9 cellular contexts compared by ENCODE assay signal in the genomic region with DNA sequence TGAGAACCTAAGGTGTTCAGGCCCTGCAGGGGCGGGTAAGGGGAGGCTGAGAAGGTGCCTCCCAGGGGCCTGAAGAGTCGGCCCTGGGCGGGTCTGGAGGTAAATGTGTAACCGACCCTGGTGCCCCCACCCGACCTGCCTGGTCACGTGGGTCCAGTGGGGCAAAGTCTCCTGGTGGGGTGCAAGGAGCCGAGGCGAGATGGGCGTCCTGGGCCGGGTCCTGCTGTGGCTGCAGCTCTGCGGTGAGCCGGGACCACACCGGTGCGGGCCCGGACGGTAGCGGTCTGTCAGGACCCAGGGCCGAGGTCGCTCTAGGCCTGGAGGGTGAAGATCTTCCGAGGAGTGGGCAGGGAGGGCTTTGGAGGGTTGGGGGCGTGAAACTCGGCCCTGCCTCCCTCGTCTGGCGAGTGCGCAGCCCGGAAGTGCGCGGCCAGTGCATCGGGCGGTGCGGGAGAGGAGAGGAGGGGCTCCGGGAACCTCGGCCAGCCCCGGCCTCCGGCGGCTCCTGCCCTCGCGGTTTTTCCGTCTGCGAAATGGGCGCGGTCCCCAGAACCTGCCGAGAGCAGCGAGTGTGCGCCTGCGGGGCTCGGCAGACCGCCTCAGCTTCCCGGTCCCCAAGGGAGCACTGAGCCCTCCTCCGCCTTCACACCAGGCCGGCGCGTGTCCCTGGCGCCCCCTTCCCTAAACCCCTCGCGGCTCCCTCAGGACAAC. TPM values are rescaled to one million over a fixed set of nuclear protein-coding genes. Genes with fewer than 3 reads are reported as not detected.
DNase-seq lines count a peak whose midpoint lies in the region; ATAC-seq and TF ChIP-seq lines count a peak whose summit lies in the region.
"Had no signal": no experiment of that assay in that cellular context is flagged by ENCODE, and none has a peak within 500 bp of the region (broad histone marks: within the 10 kb centered on the region; RNA-seq: fewer than 3 reads in every experiment).

Gene AMN (plus strand): TSS at position 174 of the 711 bp plus-strand sequence. CDS start 26 bp downstream, at position 200.

- H3K27ac ChIP-seq in Panc1 (ENCODE audit: low read length), result no peak within 1 kb of the TSS
- no peak within 1 kb of the TSS for H3K27ac ChIP-seq in fibroblast of lung (ENCODE audit: insufficient read depth, low read length)
- no peak within 1 kb of the TSS for H3K27ac ChIP-seq in rectal smooth muscle tissue (ENCODE audit: low read depth, low read length)

- H3K4me1 ChIP-seq in ES-I3 (ENCODE audit: insufficient read depth, low read length), result peaks cover 7% of the 10 kb centered on the region
- H3K4me1 ChIP-seq in Panc1 (ENCODE audit: control insufficient read depth, insufficient read depth, low read length), result peaks cover 2% of the 10 kb centered on the region; the same call in 1 of the 2 replicates
- no peaks in the 10 kb centered on the region for H3K4me1 ChIP-seq in fibroblast of lung (ENCODE audit: control insufficient read depth, extremely low read depth, insufficient read depth, low read length)
- no peaks in the 10 kb centered on the region for H3K4me1 ChIP-seq in rectal smooth muscle tissue (ENCODE audit: control insufficient read depth, insufficient read depth, low read length)

- POLR2A ChIA-PET in Panc1 (lab: Charles Lee), result no interaction called here

- peak within 1 kb of the TSS; percentile 51; the same call in 1 of the 2 replicates for H3K9ac ChIP-seq in ES-I3 (ENCODE audit: low read depth, low read length)
- no peak within 1 kb of the TSS for H3K9ac ChIP-seq in fibroblast of lung (ENCODE audit: insufficient read depth, low read length)
- H3K9ac ChIP-seq in rectal smooth muscle tissue (ENCODE audit: low read length), result no peak within 1 kb of the TSS

- BruUV-seq in Panc1 (replicated peaks; lab: Mats Ljungman, UMichigan), result no TSS peak

- no peaks in the 10 kb centered on the region for H3K79me2 ChIP-seq in fibroblast of lung (ENCODE audit: control insufficient read depth, insufficient read depth, low read length)

- intact Hi-C loops in Panc1 (cut with micrococcal nuclease; ENCODE audit: unreplicated experiment), result no loop called here

- in situ Hi-C loops in Panc1 (cut with HindIII; ENCODE audit: low pct_unique_long_range_greater_than_20kb, low sequenced_read_pairs), result no loop called here

- no peaks in the 10 kb centered on the region for H4K20me1 ChIP-seq in fibroblast of lung (ENCODE audit: control insufficient read depth, extremely low read depth, insufficient read depth, low read length)

- no peaks in the 10 kb centered on the region for H3K36me3 ChIP-seq in ES-I3 (ENCODE audit: insufficient read depth, low read length)
- no peaks in the 10 kb centered on the region for H3K36me3 ChIP-seq in Panc1 (ENCODE audit: control insufficient read depth, insufficient read depth, low read length)
- no peaks in the 10 kb centered on the region for H3K36me3 ChIP-seq in fibroblast of lung (ENCODE audit: control insufficient read depth, insufficient read depth, low read length)
- H3K36me3 ChIP-seq in rectal smooth muscle tissue (ENCODE audit: control insufficient read depth, insufficient read depth, low read length), result no peaks in the 10 kb centered on the region

- no peaks in the 10 kb centered on the region for H3K27me3 ChIP-seq in Panc1 (ENCODE audit: control insufficient read depth, insufficient read depth, low read length)
- H3K27me3 ChIP-seq in fibroblast of lung (ENCODE audit: control insufficient read depth, insufficient read depth, low read length), result peaks cover 38% of the 10 kb centered on the region
- peaks cover 15% of the 10 kb centered on the region for H3K27me3 ChIP-seq in rectal smooth muscle tissue (ENCODE audit: control insufficient read depth, insufficient read depth, low read length)

- no peak within 1 kb of the TSS for H2AFZ ChIP-seq in fibroblast of lung (ENCODE audit: low read length)

- peak within 1 kb of the TSS; percentile 35 for H3K4me2 ChIP-seq in fibroblast of lung (ENCODE audit: extremely low read depth, insufficient read depth, low read length)

- TF ChIP-seq CTCF in Panc1 (IDR thresholded peaks at IDR 0.05) (no peak), fibroblast of lung (conservative IDR thresholded peaks at IDR 0.05 in 1 of 2, IDR thresholded peaks at IDR 0.05 in 1 of 2; ENCODE audit: low read depth in 1 of 2, low read length in 2 of 2) (no peak), GM10266 (IDR thresholded peaks at IDR 0.05; ENCODE audit: control insufficient read depth, insufficient read depth, low read depth, missing control alignments) (no peak)

- CTCF ChIA-PET in Panc1 (lab: Charles Lee), result no interaction called here

- no peak for DNase-seq in Panc1 (ENCODE audit: low read depth, low spot score)
- DNase-seq in fibroblast of lung (ENCODE audit: low read depth in 2 of 2), result no peak
- DNase-seq in cerebellum (ENCODE audit: low spot score), result no peak
- no peak for DNase-seq in GM10266 (ENCODE audit: extremely low spot score)
- DNase-seq in stimulated activated CD4-positive, alpha-beta T cell treated with anti-CD3 and anti-CD28 coated beads, Interleukin-1b, Interleukin-23, amount 100 ng/mL, for 48 hours, result no peak
- DNase-seq: KBM-7 had no signal

- peak; percentile 63 for ATAC-seq in Panc1
- no peak for ATAC-seq in HG03432 (IDR thresholded peaks at IDR 0.05; ENCODE audit: unreplicated experiment)

- H3K4me3 ChIP-seq in Panc1 (ENCODE audit: low read depth in 2 of 2, low read length in 2 of 2) (peak within 1 kb of the TSS; percentile 26 to 31), fibroblast of lung (replicated peaks in 1 of 4; ENCODE audit: control extremely low read depth in 1 of 4, insufficient read depth in 1 of 4, low read depth in 3 of 4, low read length in 4 of 4) (peak within 1 kb of the TSS in 1 of 4 experiments; percentile 32), rectal smooth muscle tissue (ENCODE audit: low read length) (peak within 1 kb of the TSS; percentile 63)

- H3K9me3 ChIP-seq in ES-I3 (ENCODE audit: control insufficient read depth, insufficient read depth, low read length) (no peaks in the 10 kb centered on the region), Panc1 (ENCODE audit: control insufficient read depth, insufficient read depth, low read depth, low read length) (no peaks in the 10 kb centered on the region), fibroblast of lung (ENCODE audit: control insufficient read depth, insufficient read depth, low read depth, low read length) (no peaks in the 10 kb centered on the region)

RNA-seq across cellular contexts. Expression of gene AMN, which starts in this region (rescaled TPM):
- total RNA-seq in Panc1 (2021; ENCODE audit: unreplicated experiment) (0.44 TPM), fibroblast of lung (under 0.01 TPM in 2 replicates), cerebellum (0.73 TPM)
- 0.97 TPM for polyA plus RNA-seq in Panc1 (2012; ENCODE audit: insufficient read length)
- polyA plus RNA-seq in fibroblast of lung, result not detected in 2 replicates
- polyA plus RNA-seq in fibroblast of lung (2012), result 0.09 TPM in 1 of 2 replicates, not detected in the other
- polyA minus RNA-seq in fibroblast of lung (ENCODE audit: low replicate concordance), result not detected in 2 replicates

Comparison
In these comparisons a context has a peak if more than half of its experiments do, and no peak if none do; other contexts are left out.
1. Peak in ATAC-seq and H3K4me3 ChIP-seq in Panc1; RNA of the gene not detected or under 1 TPM.